1 cellular context compared by ENCODE assay signal in the genomic region with DNA sequence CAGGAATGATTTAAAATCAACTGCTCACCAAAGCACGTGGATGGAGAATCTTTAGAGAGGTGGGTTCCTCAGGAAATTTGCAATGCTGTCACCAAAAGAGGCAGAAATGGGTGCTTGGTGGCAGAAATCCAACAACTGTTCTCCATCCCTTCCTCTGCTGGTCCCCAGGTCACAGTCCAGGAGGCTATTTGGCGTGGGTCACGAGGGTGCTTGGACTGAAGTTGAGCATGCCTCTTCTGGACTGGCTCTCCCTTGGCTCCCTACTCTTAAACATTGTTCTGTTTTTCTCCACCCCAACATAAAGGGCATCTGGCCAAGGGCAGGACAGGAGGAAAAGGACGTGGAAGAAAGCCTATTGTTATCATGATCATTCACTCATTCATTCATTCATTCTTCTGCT.
TF ChIP-seq lines count a peak whose summit lies in the region.

No MANE protein-coding gene starts in this region.

TF ChIP-seq in HepG2, 621 proteins besides CTCF, POLR2A, EP300 and RAD21 (continued from another document):
- TF ChIP-seq, protein P1, sequence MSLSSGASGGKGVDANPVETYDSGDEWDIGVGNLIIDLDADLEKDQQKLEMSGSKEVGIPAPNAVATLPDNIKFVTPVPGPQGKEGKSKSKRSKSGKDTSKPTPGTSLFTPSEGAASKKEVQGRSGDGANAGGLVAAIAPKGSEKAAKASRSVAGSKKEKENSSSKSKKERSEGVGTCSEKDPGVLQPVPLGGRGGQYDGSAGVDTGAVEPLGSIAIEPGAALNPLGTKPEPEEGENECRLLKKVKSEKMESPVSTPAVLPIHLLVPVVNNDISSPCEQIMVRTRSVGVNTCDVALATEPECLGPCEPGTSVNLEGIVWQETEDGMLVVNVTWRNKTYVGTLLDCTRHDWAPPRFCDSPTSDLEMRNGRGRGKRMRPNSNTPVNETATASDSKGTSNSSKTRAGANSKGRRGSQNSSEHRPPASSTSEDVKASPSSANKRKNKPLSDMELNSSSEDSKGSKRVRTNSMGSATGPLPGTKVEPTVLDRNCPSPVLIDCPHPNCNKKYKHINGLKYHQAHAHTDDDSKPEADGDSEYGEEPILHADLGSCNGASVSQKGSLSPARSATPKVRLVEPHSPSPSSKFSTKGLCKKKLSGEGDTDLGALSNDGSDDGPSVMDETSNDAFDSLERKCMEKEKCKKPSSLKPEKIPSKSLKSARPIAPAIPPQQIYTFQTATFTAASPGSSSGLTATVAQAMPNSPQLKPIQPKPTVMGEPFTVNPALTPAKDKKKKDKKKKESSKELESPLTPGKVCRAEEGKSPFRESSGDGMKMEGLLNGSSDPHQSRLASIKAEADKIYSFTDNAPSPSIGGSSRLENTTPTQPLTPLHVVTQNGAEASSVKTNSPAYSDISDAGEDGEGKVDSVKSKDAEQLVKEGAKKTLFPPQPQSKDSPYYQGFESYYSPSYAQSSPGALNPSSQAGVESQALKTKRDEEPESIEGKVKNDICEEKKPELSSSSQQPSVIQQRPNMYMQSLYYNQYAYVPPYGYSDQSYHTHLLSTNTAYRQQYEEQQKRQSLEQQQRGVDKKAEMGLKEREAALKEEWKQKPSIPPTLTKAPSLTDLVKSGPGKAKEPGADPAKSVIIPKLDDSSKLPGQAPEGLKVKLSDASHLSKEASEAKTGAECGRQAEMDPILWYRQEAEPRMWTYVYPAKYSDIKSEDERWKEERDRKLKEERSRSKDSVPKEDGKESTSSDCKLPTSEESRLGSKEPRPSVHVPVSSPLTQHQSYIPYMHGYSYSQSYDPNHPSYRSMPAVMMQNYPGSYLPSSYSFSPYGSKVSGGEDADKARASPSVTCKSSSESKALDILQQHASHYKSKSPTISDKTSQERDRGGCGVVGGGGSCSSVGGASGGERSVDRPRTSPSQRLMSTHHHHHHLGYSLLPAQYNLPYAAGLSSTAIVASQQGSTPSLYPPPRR (CRISPR knock-in tag; IDR thresholded peaks at IDR 0.05; ENCODE audit: borderline replicate concordance), result no peak
